8 cellular contexts compared by ENCODE assay signal in the genomic region with DNA sequence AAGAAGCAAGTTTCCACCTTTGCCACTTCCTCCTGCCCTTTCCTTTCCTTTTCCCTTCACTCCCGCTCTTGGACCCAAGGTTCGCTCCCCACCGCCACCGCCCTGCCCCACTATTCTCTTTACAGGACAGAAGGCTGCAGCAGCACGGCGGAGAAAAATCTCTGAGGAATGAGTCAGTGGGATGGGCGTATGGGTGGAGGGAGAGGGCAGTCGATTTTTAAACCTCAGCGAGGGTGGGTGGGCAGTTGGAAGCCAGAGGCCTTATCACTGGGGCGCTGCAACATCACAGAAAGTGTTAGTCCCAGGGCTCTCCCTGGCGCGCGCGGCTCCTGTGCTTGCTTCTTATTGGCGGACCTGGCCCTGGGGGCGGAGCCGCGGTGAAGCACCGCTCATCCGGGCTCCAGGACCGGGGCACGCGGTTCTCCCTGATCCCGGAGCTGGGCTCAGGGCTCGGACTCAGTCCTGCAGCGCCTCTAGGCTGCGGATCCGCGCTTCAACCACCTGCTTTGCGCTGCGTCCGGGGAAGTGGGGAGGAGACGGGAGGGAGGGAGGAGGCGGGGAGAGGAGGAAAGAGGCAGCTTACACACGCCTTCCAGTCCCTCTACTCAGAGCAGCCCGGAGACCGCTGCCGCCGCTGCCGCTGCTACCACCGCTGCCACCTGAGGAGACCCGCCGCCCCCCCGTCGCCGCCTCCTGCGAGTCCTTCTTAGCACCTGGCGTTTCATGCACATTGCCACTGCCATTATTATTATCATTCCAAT. TPM values are rescaled to one million over a fixed set of nuclear protein-coding genes. Genes with fewer than 3 reads are reported as not detected.
A peak's percentile ranks its signal among the peaks of the same experiment; 100 is the strongest.
DNase-seq lines count a peak whose midpoint lies in the region; ATAC-seq and TF ChIP-seq lines count a peak whose summit lies in the region.

A gene (plus strand): TSS at position 608 of the 761 bp plus-strand sequence.

- H3K4me3 ChIP-seq in WI38 (ENCODE audit: low read depth, low read length) (peak within 1 kb of the TSS; percentile 96), cardiac fibroblast (replicated peaks in 1 of 2; ENCODE audit: low read depth in 2 of 2, low read length in 2 of 2) (peak within 1 kb of the TSS; percentile 79 to 95), spleen (peak within 1 kb of the TSS; percentile 47 to 86 (median 62))

- peaks cover 0 to 18% (median 0%) of the 10 kb centered on the region in 7 donors for H3K27me3 ChIP-seq in spleen (replicated peaks in 1 of 7)

- WGBS in spleen, 5 donors, result 0 to 2% (median 1%) methylated on average over 41 to 48 of the region's 48 CpGs

- ATAC-seq in GM18873 (IDR thresholded peaks at IDR 0.05; ENCODE audit: low FRiP score, unreplicated experiment) (peak; percentile 50), HG03135 (IDR thresholded peaks at IDR 0.05; ENCODE audit: unreplicated experiment) (peak; percentile 51)

- H3K27ac Mint-ChIP-seq in immature natural killer cell, result peak within 1 kb of the TSS; percentile 36 to 86 (median 76)

- intact Hi-C loops in spleen (cut with DNase I; ENCODE audit: low total_unique reads), result no loop called here

- peaks cover 36 to 53% of the 10 kb centered on the region in 2 donors for H3K4me1 Mint-ChIP-seq in immature natural killer cell

- peak within 1 kb of the TSS; percentile 80 to 94 (median 90) for H3K27ac ChIP-seq in spleen

- no peaks in the 10 kb centered on the region for H3K36me3 Mint-ChIP-seq in immature natural killer cell

- no peaks in the 10 kb centered on the region for H3K9me3 ChIP-seq in spleen

- peak; percentile 91 for DNase-seq in AG08396 (ENCODE audit: low spot score)
- DNase-seq in NCI-H2196 treated with DMSO at 0.1 percent for 48 hours (lab: John Stamatoyannopoulos, UW; ENCODE audit: unreplicated experiment), result peak; percentile 98
- DNase-seq in cardiac fibroblast (ENCODE audit: low read depth in 2 of 2), result peak; percentile 99
- peak; percentile 65 to 70 (median 66) for DNase-seq in immature natural killer cell
- peak; percentile 96 for DNase-seq in spleen

- H3K36me3 ChIP-seq in spleen, result no peaks in the 10 kb centered on the region

- TF ChIP-seq POLR2A in spleen (IDR thresholded peaks at IDR 0.05), result no peak

- peak; percentile 59 for TF ChIP-seq CTCF in WI38 (IDR thresholded peaks at IDR 0.05; ENCODE audit: low read depth, low read length)
- peak; percentile 71 for TF ChIP-seq CTCF in cardiac fibroblast (IDR thresholded peaks at IDR 0.05; ENCODE audit: low read depth, low read length)
- TF ChIP-seq CTCF in spleen (IDR thresholded peaks at IDR 0.05 in 8 of 11, conservative IDR thresholded peaks at IDR 0.05 in 3 of 11), result peak in 5 of 11 experiments; percentile 24 to 55 (median 34)

- H3K27me3 Mint-ChIP-seq in immature natural killer cell (ENCODE audit: low read depth in 3 of 3), result peaks cover 14 to 25% (median 19%) of the 10 kb centered on the region in 3 donors

- peaks cover 15 to 55% (median 40%) of the 10 kb centered on the region in 6 donors for H3K4me1 ChIP-seq in spleen

- no peaks in the 10 kb centered on the region for H3K9me3 Mint-ChIP-seq in immature natural killer cell

- peak within 1 kb of the TSS; percentile 85 to 98 (median 89) for H3K4me3 Mint-ChIP-seq in immature natural killer cell

RNA-seq across cellular contexts. Expression of the gene that starts here (rescaled TPM):
- polyA plus RNA-seq in immature natural killer cell, result 1 to 10 TPM in 2 of 3 donors, under 1 TPM in 1; 0.72 to 4.9 (median 2.8) TPM
- 10 to 100 TPM in 6 of 7 donors, 1 to 10 TPM in 1; 8.4 to 18.5 (median 15.1) TPM for total RNA-seq in spleen
- polyA plus RNA-seq in spleen, result 10 to 100 TPM in 1 of 3 donors, 1 to 10 TPM in 2; 6.3 to 11.9 (median 7.0) TPM

Comparison
In these comparisons a context has a peak if more than half of its experiments do, and no peak if none do; other contexts are left out.
1. Peak in every context shown above with its lines: DNase-seq, ATAC-seq, H3K4me3 ChIP-seq and H3K27ac ChIP-seq.